30 cellular contexts compared by ENCODE assay signal in genomic region chr14:49761839-49762551, GRCh38.
"Had no signal": no experiment of that assay in that cellular context is flagged by ENCODE, and none has a peak within 500 bp of the region (broad histone marks: within the 10 kb centered on the region; RNA-seq: fewer than 3 reads in every experiment).

No MANE protein-coding gene starts in this region.

- DNase-seq: activated CD4-positive, alpha-beta memory T cell treated with anti-CD3 and anti-CD28 coated beads, Interleukin-2, amount 10 ng/mL, durations not matched to agents 7 days and 5 days; activated CD4-positive, alpha-beta T cell treated with anti-CD3 and anti-CD28 coated beads for 36 hours; activated CD4-positive, alpha-beta T cell treated with anti-CD3 and anti-CD28 coated beads, Interleukin-2, amount 10 ng/mL, durations not matched to agents 7 days and 5 days; activated CD4-positive, alpha-beta T cell treated with anti-CD3 and anti-CD28 coated beads, Interleukin-2, amount 50 U/mL, for 4 hours; activated CD8-positive, alpha-beta memory T cell treated with anti-CD3 and anti-CD28 coated beads, Interleukin-2, amount 50 U/mL, for 48 hours; activated gamma-delta T cell; activated naive CD4-positive, alpha-beta T cell; activated naive CD4-positive, alpha-beta T cell treated with anti-CD3 and anti-CD28 coated beads, Interleukin-2, amount 10 ng/mL, durations not matched to agents 7 days and 5 days; activated naive CD8-positive, alpha-beta T cell treated with anti-CD3 and anti-CD28 coated beads, Interleukin-2, amount 10 ng/mL, durations not matched to agents 7 days and 5 days; activated T-cell treated with anti-CD3 and anti-CD28 coated beads for 4 hours; activated T-cell treated with anti-CD3 and anti-CD28 coated beads, Interleukin-2, amount 50 U/mL, for 24 hours; activated T-cell treated with anti-CD3 and anti-CD28 coated beads, Interleukin-2, amount 50 U/mL, for 72 hours; central memory CD4-positive, alpha-beta T cell; cerebellar nuclear complex; dorsolateral prefrontal cortex; effector memory CD4-positive, alpha-beta T cell; endodermal cell; foreskin fibroblast; glutamatergic neuron; heart left ventricle had no signal

- H3K27ac ChIP-seq: ascending aorta, breast epithelium, cardiac muscle cell, coronary artery, dorsolateral prefrontal cortex, heart left ventricle, VCaP had no signal

- H3K9me3 ChIP-seq: ascending aorta, breast epithelium, heart left ventricle had no signal

- ATAC-seq: activated CD4-positive, alpha-beta T cell treated with anti-CD3 and anti-CD28 coated beads for 36 hours; activated CD4-positive, CD25-positive, alpha-beta regulatory T cell treated with anti-CD3 and anti-CD28 coated beads, Interleukin-2, amount 50 U/mL, for 24 hours; activated naive CD4-positive, alpha-beta T cell treated with anti-CD3 and anti-CD28 coated beads, Interleukin-2, amount 50 U/mL, for 72 hours; activated T-cell treated with anti-CD3 and anti-CD28 coated beads, Interleukin-2, amount 50 U/mL, for 72 hours; esophagus mucosa; heart left ventricle; WTC11 had no signal

- FAIRE-seq: frontal cortex had no signal

- H3K4me3 ChIP-seq: ascending aorta, breast epithelium, cardiac muscle cell, coronary artery, dorsolateral prefrontal cortex, heart left ventricle had no signal

- H3K4me1 ChIP-seq: breast epithelium had no signal

- H3K27me3 ChIP-seq: ascending aorta, breast epithelium, cardiac muscle cell, dorsolateral prefrontal cortex, heart left ventricle had no signal

- H3K36me3 ChIP-seq: ascending aorta, breast epithelium, cardiac muscle cell, heart left ventricle had no signal
